ENCODE assay signal across 29 cellular contexts in the genomic region with DNA sequence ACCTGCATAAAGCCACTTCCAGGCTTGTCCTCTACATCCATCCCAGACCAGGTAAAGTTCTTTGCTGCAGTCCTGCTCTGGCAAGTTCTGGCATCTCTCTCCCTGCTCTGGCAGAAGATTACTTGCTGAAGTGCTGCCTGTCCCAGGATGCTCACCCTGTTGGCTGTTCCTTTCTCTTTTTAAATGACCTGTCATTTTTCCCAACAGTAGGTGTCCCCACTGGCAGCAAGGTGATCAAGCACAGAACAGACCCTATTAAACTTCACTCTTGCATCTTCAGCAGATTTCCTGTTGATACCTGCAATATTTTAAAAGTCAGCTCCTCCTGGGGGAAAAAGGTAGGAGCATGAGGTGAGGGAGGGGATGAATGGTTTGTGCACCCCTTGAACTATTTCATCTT.
A peak's percentile ranks its signal among the peaks of the same experiment; 100 is the strongest.
DNase-seq lines count a peak whose midpoint lies in the region; ATAC-seq and TF ChIP-seq lines count a peak whose summit lies in the region.
"Had no signal": no experiment of that assay in that cellular context is flagged by ENCODE, and none has a peak within 500 bp of the region (broad histone marks: within the 10 kb centered on the region; RNA-seq: fewer than 3 reads in every experiment).

No MANE protein-coding gene starts in this region.

- H3K9me2 ChIP-seq in PC-3 (replicated peaks; ENCODE audit: low read length): no peaks in the 10 kb centered on the region

- no TSS peak for BruUV-seq in PC-3 (replicated peaks; lab: Mats Ljungman, UMichigan)

- H3K9ac ChIP-seq in PC-3 (ENCODE audit: low read length): no peak overlapping the region

- no peaks in the 10 kb centered on the region for H3K9me3 ChIP-seq in PC-3 (ENCODE audit: low read length)
- H3K9me3 ChIP-seq: adrenal gland had no signal

- DNase-seq in DMS153 (lab: John Stamatoyannopoulos, UW) (peak; percentile 41), DMS153 treated with DMSO at 0.1 percent for 48 hours (lab: John Stamatoyannopoulos, UW; ENCODE audit: unreplicated experiment) (no peak), LNCaP clone FGC (ENCODE audit: low read depth) (peak; percentile 43), PC-3 (peak; percentile 18), left kidney (ENCODE audit: low read depth, low spot score) (peak; percentile 15)
- DNase-seq in activated CD8-positive, alpha-beta memory T cell treated with anti-CD3 and anti-CD28 coated beads, Interleukin-2, amount 50 U/mL, for 4 hours: no peak
- DNase-seq in activated naive CD4-positive, alpha-beta T cell treated with anti-CD3 and anti-CD28 coated beads, Interleukin-2, amount 10 ng/mL, durations not matched to agents 7 days and 5 days: no peak
- DNase-seq: 8988T; activated CD4-positive, alpha-beta T cell treated with anti-CD3 and anti-CD28 coated beads for 48 hours; activated naive CD4-positive, alpha-beta T cell; activated T-cell treated with anti-CD3 and anti-CD28 coated beads, Interleukin-2, amount 50 U/mL, for 4 hours; adrenal gland; AML-193; CD8-positive, alpha-beta memory T cell; effector CD4-positive, alpha-beta T cell; foreskin fibroblast; left ventricle myocardium superior; midbrain; natural killer cell; NCI-H187; NCI-H345; T-helper 17 cell had no signal

- no peaks in the 10 kb centered on the region for H3K36me3 Mint-ChIP-seq in activated naive CD4-positive, alpha-beta T cell treated with anti-CD3 and anti-CD28 coated beads, Interleukin-2, amount 10 ng/mL, durations not matched to agents 7 days and 5 days
- H3K36me3 Mint-ChIP-seq: brain; CD8-positive, alpha-beta memory T cell; natural killer cell; type B pancreatic cell had no signal

- H3K36me3 ChIP-seq in PC-3 (ENCODE audit: low read depth, low read length): no peaks in the 10 kb centered on the region
- H3K36me3 ChIP-seq: adrenal gland had no signal

- H2AFZ ChIP-seq in PC-3 (ENCODE audit: low read length): no peak overlapping the region
- H2AFZ ChIP-seq: hepatocyte had no signal

- no peaks in the 10 kb centered on the region for H3K27me3 Mint-ChIP-seq in activated naive CD4-positive, alpha-beta T cell treated with anti-CD3 and anti-CD28 coated beads, Interleukin-2, amount 10 ng/mL, durations not matched to agents 7 days and 5 days
- H3K27me3 Mint-ChIP-seq: T-helper 17 cell, type B pancreatic cell had no signal

- no peaks in the 10 kb centered on the region for H4K20me1 ChIP-seq in PC-3 (ENCODE audit: low read length)

- no peaks in the 10 kb centered on the region for H3F3A ChIP-seq in PC-3 (ENCODE audit: low read length, unreplicated experiment)

- H3K27ac ChIP-seq in PC-3 (ENCODE audit: low read length): no peak overlapping the region
- H3K27ac ChIP-seq: adrenal gland, hepatocyte, RWPE1, SK-N-MC had no signal

- no peak overlapping the region for H3K27ac Mint-ChIP-seq in activated naive CD4-positive, alpha-beta T cell treated with anti-CD3 and anti-CD28 coated beads, Interleukin-2, amount 10 ng/mL, durations not matched to agents 7 days and 5 days
- H3K27ac Mint-ChIP-seq: brain; CD8-positive, alpha-beta memory T cell; natural killer cell; T-helper 17 cell; type B pancreatic cell had no signal

- CTCF ChIA-PET in PC-3 (lab: Charles Lee): interaction anchor here (0.6 kb wide), 1 partner anchor 79 kb away, joined by 8 read pairs; no protein-coding TSS in a partner anchor
- CTCF ChIA-PET in activated naive CD4-positive, alpha-beta T cell treated with anti-CD3 and anti-CD28 coated beads, Interleukin-2, amount 10 ng/mL, durations not matched to agents 7 days and 5 days (lab: Charles Lee): no interaction called here

- ATAC-seq in PC-3 (peak; percentile 50; the same call in 1 of the 2 replicates), HG02642 (IDR thresholded peaks at IDR 0.05; ENCODE audit: poor library complexity, unreplicated experiment) (no peak)
- ATAC-seq: activated T-cell treated with anti-CD3 and anti-CD28 coated beads, Interleukin-2, amount 50 U/mL, for 4 hours; GM12878; left ventricle myocardium superior; natural killer cell; T-helper 17 cell had no signal

- H3K4me3 Mint-ChIP-seq in activated naive CD4-positive, alpha-beta T cell treated with anti-CD3 and anti-CD28 coated beads, Interleukin-2, amount 10 ng/mL, durations not matched to agents 7 days and 5 days: no peak overlapping the region
- H3K4me3 Mint-ChIP-seq: activated T-cell treated with anti-CD3 and anti-CD28 coated beads, Interleukin-2, amount 50 U/mL, for 4 hours; brain; CD8-positive, alpha-beta memory T cell; natural killer cell; T-helper 17 cell; type B pancreatic cell had no signal

- H3K27me3 ChIP-seq in PC-3 (ENCODE audit: low read length): peaks cover 39% of the 10 kb centered on the region
- H3K27me3 ChIP-seq: adrenal gland, hepatocyte had no signal

- H3K4me1 ChIP-seq in PC-3 (ENCODE audit: insufficient read depth, low read length): no peaks in the 10 kb centered on the region
- H3K4me1 ChIP-seq: adrenal gland had no signal

- no peaks in the 10 kb centered on the region for H3K79me2 ChIP-seq in PC-3 (ENCODE audit: low read length)
- H3K79me2 ChIP-seq: hepatocyte had no signal

- peak; percentile 60 for TF ChIP-seq CTCF in LNCaP clone FGC (IDR thresholded peaks at IDR 0.05; ENCODE audit: control insufficient read depth, extremely low read depth, insufficient read depth)
- no peak; the same call in 1 of the 2 replicates for TF ChIP-seq CTCF in PC-3 (conservative IDR thresholded peaks at IDR 0.05; ENCODE audit: low read depth, low read length)

- intact Hi-C loops in PC-3 (cut with micrococcal nuclease): no loop called here

- H3K4me3 ChIP-seq in LNCaP clone FGC (ENCODE audit: low read depth, low read length) (no peak overlapping the region), PC-3 (ENCODE audit: low read length) (no peak overlapping the region)
- H3K4me3 ChIP-seq: adrenal gland, GM12878, hepatocyte, SK-N-MC had no signal

- H3K9me3 Mint-ChIP-seq in activated naive CD4-positive, alpha-beta T cell treated with anti-CD3 and anti-CD28 coated beads, Interleukin-2, amount 10 ng/mL, durations not matched to agents 7 days and 5 days: peaks cover 1% of the 10 kb centered on the region

- no peak overlapping the region for H3K4me2 ChIP-seq in PC-3 (ENCODE audit: low read length)
- H3K4me2 ChIP-seq: hepatocyte had no signal

- no peaks in the 10 kb centered on the region for H3K4me1 Mint-ChIP-seq in activated naive CD4-positive, alpha-beta T cell treated with anti-CD3 and anti-CD28 coated beads, Interleukin-2, amount 10 ng/mL, durations not matched to agents 7 days and 5 days
- H3K4me1 Mint-ChIP-seq: CD8-positive, alpha-beta memory T cell; natural killer cell; T-helper 17 cell had no signal

- POLR2A ChIA-PET in PC-3 (lab: Charles Lee; ENCODE audit: unreplicated experiment): no interaction called here

Comparison
In these comparisons a context has a peak if more than half of its experiments do, and no peak if none do; other contexts are left out.
1. DNase-seq: peak in DMS153 (single experiment), LNCaP clone FGC (single experiment), PC-3 (single experiment) and left kidney (single experiment); none in DMS153 treated with DMSO at 0.1 percent for 48 hours (single experiment), activated CD8-positive, alpha-beta memory T cell treated with anti-CD3 and anti-CD28 coated beads, Interleukin-2, amount 50 U/mL, for 4 hours (single experiment) and activated naive CD4-positive, alpha-beta T cell treated with anti-CD3 and anti-CD28 coated beads, Interleukin-2, amount 10 ng/mL, durations not matched to agents 7 days and 5 days (single experiment).